Comparison of ENCODE assay signal across 2 cellular contexts in genomic region chr9:123517512-123517911, GRCh38.
TF ChIP-seq lines count a peak whose summit lies in the region.

No MANE protein-coding gene starts in this region.

TF ChIP-seq in A549, 52 proteins besides CTCF, POLR2A, EP300 and RAD21 (continued from another document):
- no peak for TF ChIP-seq RARB (CRISPR knock-in tag; IDR thresholded peaks at IDR 0.05)
- TF ChIP-seq CEBPB (IDR thresholded peaks at IDR 0.05): peak; percentile 89 to 91; a peak in 3 of 4 replicates

TF ChIP-seq in K562, 482 proteins besides CTCF, POLR2A, EP300 and RAD21 (continued from another document):
- no peak for TF ChIP-seq HOXB6 (CRISPR knock-in tag; IDR thresholded peaks at IDR 0.05; ENCODE audit: borderline replicate concordance)
- TF ChIP-seq, protein P1, sequence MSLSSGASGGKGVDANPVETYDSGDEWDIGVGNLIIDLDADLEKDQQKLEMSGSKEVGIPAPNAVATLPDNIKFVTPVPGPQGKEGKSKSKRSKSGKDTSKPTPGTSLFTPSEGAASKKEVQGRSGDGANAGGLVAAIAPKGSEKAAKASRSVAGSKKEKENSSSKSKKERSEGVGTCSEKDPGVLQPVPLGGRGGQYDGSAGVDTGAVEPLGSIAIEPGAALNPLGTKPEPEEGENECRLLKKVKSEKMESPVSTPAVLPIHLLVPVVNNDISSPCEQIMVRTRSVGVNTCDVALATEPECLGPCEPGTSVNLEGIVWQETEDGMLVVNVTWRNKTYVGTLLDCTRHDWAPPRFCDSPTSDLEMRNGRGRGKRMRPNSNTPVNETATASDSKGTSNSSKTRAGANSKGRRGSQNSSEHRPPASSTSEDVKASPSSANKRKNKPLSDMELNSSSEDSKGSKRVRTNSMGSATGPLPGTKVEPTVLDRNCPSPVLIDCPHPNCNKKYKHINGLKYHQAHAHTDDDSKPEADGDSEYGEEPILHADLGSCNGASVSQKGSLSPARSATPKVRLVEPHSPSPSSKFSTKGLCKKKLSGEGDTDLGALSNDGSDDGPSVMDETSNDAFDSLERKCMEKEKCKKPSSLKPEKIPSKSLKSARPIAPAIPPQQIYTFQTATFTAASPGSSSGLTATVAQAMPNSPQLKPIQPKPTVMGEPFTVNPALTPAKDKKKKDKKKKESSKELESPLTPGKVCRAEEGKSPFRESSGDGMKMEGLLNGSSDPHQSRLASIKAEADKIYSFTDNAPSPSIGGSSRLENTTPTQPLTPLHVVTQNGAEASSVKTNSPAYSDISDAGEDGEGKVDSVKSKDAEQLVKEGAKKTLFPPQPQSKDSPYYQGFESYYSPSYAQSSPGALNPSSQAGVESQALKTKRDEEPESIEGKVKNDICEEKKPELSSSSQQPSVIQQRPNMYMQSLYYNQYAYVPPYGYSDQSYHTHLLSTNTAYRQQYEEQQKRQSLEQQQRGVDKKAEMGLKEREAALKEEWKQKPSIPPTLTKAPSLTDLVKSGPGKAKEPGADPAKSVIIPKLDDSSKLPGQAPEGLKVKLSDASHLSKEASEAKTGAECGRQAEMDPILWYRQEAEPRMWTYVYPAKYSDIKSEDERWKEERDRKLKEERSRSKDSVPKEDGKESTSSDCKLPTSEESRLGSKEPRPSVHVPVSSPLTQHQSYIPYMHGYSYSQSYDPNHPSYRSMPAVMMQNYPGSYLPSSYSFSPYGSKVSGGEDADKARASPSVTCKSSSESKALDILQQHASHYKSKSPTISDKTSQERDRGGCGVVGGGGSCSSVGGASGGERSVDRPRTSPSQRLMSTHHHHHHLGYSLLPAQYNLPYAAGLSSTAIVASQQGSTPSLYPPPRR (CRISPR knock-in tag; IDR thresholded peaks at IDR 0.05; ENCODE audit: borderline replicate concordance): no peak
- TF ChIP-seq NCOR1 (IDR thresholded peaks at IDR 0.05): no peak
- TF ChIP-seq, protein P2, sequence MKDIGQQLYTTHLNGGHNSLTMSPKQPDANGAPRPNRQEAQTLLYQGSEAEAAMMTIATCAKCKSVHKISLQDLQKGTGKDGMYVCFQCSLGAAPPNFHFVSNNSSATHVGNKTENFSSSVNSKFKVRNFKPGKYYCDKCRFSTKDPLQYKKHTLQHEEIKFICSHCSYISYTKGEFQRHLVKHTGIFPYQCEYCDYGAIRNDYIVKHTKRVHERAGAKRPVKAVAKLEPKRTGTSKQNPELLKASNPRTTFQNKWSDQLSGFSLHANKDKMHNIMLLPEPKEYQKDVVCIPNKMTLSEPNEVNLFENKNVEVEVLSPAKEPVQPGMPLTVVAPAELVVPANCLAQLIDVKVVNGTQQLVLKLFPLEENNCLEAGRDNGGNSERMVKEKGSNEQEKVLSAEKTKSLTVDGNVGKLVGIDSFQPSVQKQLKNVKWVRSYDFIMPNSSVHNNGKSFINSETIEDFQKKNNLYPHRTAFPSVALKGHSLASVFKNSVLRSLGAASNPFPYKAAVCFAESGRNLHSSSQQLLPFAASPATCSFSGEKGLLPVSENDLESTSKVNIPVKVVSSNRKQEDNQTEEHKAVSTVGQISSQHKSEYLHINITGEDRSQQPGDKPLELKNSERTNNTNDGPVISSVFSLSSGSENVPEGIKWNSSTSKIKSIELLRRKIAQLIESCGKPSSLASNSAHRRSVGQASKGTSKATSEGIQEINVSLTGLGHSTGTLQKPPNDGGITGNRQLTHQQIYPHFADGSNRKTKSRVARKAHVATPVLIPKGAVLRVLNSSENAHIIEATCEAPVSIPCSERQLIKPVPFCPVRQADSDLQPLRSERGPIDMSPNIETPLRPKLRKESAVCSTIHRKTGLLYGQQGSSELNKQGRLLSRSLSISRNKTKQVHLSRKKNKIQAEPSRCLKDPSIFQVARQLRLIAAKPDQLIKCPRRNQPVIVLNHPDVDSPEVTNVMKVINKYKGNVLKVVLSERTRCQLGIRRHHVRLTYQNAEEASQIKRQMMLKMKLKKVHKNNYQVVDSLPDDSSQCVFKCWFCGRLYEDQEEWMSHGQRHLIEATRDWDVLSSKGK (CRISPR knock-in tag; IDR thresholded peaks at IDR 0.05): no peak
- TF ChIP-seq LCOR (CRISPR knock-in tag; IDR thresholded peaks at IDR 0.05): no peak
- TF ChIP-seq, protein P3, sequence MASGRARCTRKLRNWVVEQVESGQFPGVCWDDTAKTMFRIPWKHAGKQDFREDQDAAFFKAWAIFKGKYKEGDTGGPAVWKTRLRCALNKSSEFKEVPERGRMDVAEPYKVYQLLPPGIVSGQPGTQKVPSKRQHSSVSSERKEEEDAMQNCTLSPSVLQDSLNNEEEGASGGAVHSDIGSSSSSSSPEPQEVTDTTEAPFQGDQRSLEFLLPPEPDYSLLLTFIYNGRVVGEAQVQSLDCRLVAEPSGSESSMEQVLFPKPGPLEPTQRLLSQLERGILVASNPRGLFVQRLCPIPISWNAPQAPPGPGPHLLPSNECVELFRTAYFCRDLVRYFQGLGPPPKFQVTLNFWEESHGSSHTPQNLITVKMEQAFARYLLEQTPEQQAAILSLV (tag; IDR thresholded peaks at IDR 0.05): peak; percentile 81
- peak; percentile 96 for TF ChIP-seq CEBPB (tag; IDR thresholded peaks at IDR 0.05)
TF ChIP-seq in K562: peak in this region for 3.
